ENCODE assay signal across 8 cellular contexts in genomic region chr1:246930830-246931548, GRCh38. TPM values are rescaled to one million over a fixed set of nuclear protein-coding genes. Genes with fewer than 3 reads are reported as not detected.
DNase-seq lines count a peak whose midpoint lies in the region; ATAC-seq and TF ChIP-seq lines count a peak whose summit lies in the region.

No MANE protein-coding gene starts in this region.

- no peak for TF ChIP-seq RAD21 in liver (IDR thresholded peaks at IDR 0.05)

- no peaks in the 10 kb centered on the region for H3K9me3 ChIP-seq in liver (ENCODE audit: control insufficient read depth in 4 of 4, low read length in 3 of 4)

- H3K36me3 ChIP-seq in H7 (replicated peaks; ENCODE audit: control insufficient read depth, insufficient read depth, low read length) (no peaks in the 10 kb centered on the region), liver (ENCODE audit: control insufficient read depth in 4 of 4, insufficient read depth in 3 of 4, low read depth in 1 of 4, low read length in 3 of 4) (no peaks in the 10 kb centered on the region)

- under 1% methylated on average over 76 of the region's 76 CpGs for WGBS in liver

- peak overlapping the region; percentile 97 for H3K27ac ChIP-seq in liver (ENCODE audit: low read depth in 1 of 2, low read length in 2 of 2)

- H3K9ac ChIP-seq in liver (ENCODE audit: low read depth in 1 of 2, low read length in 2 of 2): peak overlapping the region; percentile 83 to 99

- peak overlapping the region; percentile 100 for H3K4me3 ChIP-seq in H7 (ENCODE audit: insufficient read depth, low read depth, low read length)
- peak overlapping the region; percentile 88 to 98 (median 89) for H3K4me3 ChIP-seq in liver (ENCODE audit: low read depth in 1 of 3, low read length in 3 of 3)

- peak; percentile 24 to 25 for ATAC-seq in activated CD4-positive, CD25-positive, alpha-beta regulatory T cell treated with anti-CD3 and anti-CD28 coated beads, Interleukin-2, amount 50 U/mL, for 24 hours

- DNase-seq in NCI-H2107 treated with DMSO at 0.1 percent for 48 hours (lab: John Stamatoyannopoulos, UW; ENCODE audit: unreplicated experiment) (peak; percentile 42), NCI-H2107 (lab: John Stamatoyannopoulos, UW) (no peak), H7 (peak; percentile 75), LoVo (ENCODE audit: low spot score) (peak; percentile 32), dedifferentiated amniotic fluid mesenchymal stem cell (ENCODE audit: extremely low spot score) (peak; percentile 60)
- peak in 2 of 3 experiments; percentile 18 to 21 for DNase-seq in stimulated activated CD4-positive, alpha-beta T cell treated with anti-CD3 and anti-CD28 coated beads, TNF-alpha, amount 100 ng/mL, for 4 hours (ENCODE audit: low read depth in 3 of 3)

- no peak for TF ChIP-seq CTCF in liver (IDR thresholded peaks at IDR 0.05; ENCODE audit: low read depth, low read length, missing input control)

- H3K27me3 ChIP-seq in H7 (ENCODE audit: control insufficient read depth, insufficient read depth, low read length): no peaks in the 10 kb centered on the region
- no peaks in the 10 kb centered on the region for H3K27me3 ChIP-seq in liver (ENCODE audit: control insufficient read depth in 4 of 4, insufficient read depth in 4 of 4, low read length in 3 of 4)

- peaks cover 3 to 16% (median 11%) of the 10 kb centered on the region in 4 donors for H3K4me1 ChIP-seq in liver (ENCODE audit: control insufficient read depth in 4 of 4, insufficient read depth in 4 of 4, low read length in 3 of 4)

TF ChIP-seq in liver, 16 proteins besides CTCF, POLR2A, EP300 and RAD21:
- no peak for TF ChIP-seq ZBTB33 (IDR thresholded peaks at IDR 0.05)
- no peak for TF ChIP-seq HNF4A (conservative IDR thresholded peaks at IDR 0.05)
- TF ChIP-seq GABPA (IDR thresholded peaks at IDR 0.05 in 1 of 2, conservative IDR thresholded peaks at IDR 0.05 in 1 of 2): no peak
- TF ChIP-seq MAX (IDR thresholded peaks at IDR 0.05): peak; percentile 43
- no peak for TF ChIP-seq SP1 (IDR thresholded peaks at IDR 0.05)

RNA-seq across cellular contexts. Expression of gene AHCTF1, which starts 0.8 kb away (rescaled TPM):
- 43.4 and 62.9 TPM in 2 replicates for total RNA-seq in H7 (2014; rRNA removed; shearing (Covaris generic))
- 10 to 100 TPM; 15.9 to 17.5 TPM for total RNA-seq in liver
- polyA plus RNA-seq in liver: 1 to 10 TPM; 4.2 to 5.3 TPM
